In genomic region chr14:50658203-50658602, GRCh38 we compare ENCODE assay signal across 2 cellular contexts.
TF ChIP-seq lines count a peak whose summit lies in the region.

No MANE protein-coding gene starts in this region.

TF ChIP-seq in SK-N-SH treated with all-trans-retinoic acid at 6 μM for 48 hours, 23 proteins besides CTCF, POLR2A, EP300 and RAD21:
- TF ChIP-seq OSR1 (CRISPR knock-in tag; IDR thresholded peaks at IDR 0.05) (no peak), ZFP30 (CRISPR knock-in tag; IDR thresholded peaks at IDR 0.05) (no peak), GLIS3 (CRISPR knock-in tag; IDR thresholded peaks at IDR 0.05) (no peak), ESRRG (CRISPR knock-in tag; IDR thresholded peaks at IDR 0.05) (no peak), ZNF70 (CRISPR knock-in tag; IDR thresholded peaks at IDR 0.05) (no peak), ZNF565 (CRISPR knock-in tag; conservative IDR thresholded peaks at IDR 0.05; ENCODE audit: low read depth) (no peak), CSRNP3 (CRISPR knock-in tag; IDR thresholded peaks at IDR 0.05) (no peak), PPARA (CRISPR knock-in tag; IDR thresholded peaks at IDR 0.05; ENCODE audit: borderline replicate concordance) (no peak)
TF ChIP-seq in SK-N-SH treated with all-trans-retinoic acid at 6 μM for 48 hours: peak in this region for 0.

TF ChIP-seq in SK-N-SH, 30 proteins besides CTCF, POLR2A, EP300 and RAD21:
- TF ChIP-seq NRF1 (IDR thresholded peaks at IDR 0.05; ENCODE audit: low read depth, low read length), result no peak
- no peak for TF ChIP-seq MXI1 (IDR thresholded peaks at IDR 0.05; ENCODE audit: low read depth, low read length)
- no peak for TF ChIP-seq MEF2A (IDR thresholded peaks at IDR 0.05; ENCODE audit: borderline replicate concordance, low read depth)
- TF ChIP-seq FOXM1 (IDR thresholded peaks at IDR 0.05; ENCODE audit: low read depth), result no peak
- TF ChIP-seq FOSL2 (IDR thresholded peaks at IDR 0.05; ENCODE audit: borderline replicate concordance, low read depth), result no peak
- no peak for TF ChIP-seq YY1 (IDR thresholded peaks at IDR 0.05; ENCODE audit: low read depth)
- TF ChIP-seq GATA2 (CRISPR knock-in tag; IDR thresholded peaks at IDR 0.05), result no peak
- no peak for TF ChIP-seq REST (IDR thresholded peaks at IDR 0.05; ENCODE audit: low read depth, low read length)
- no peak for TF ChIP-seq RFX5 (IDR thresholded peaks at IDR 0.05; ENCODE audit: low read length)
- TF ChIP-seq TEAD4 (IDR thresholded peaks at IDR 0.05; ENCODE audit: borderline replicate concordance, insufficient read depth), result no peak
- TF ChIP-seq EZH2phosphoT487 (IDR thresholded peaks at IDR 0.05; ENCODE audit: borderline replicate concordance, low read depth), result no peak
- no peak for TF ChIP-seq TAF1 (IDR thresholded peaks at IDR 0.05; ENCODE audit: borderline replicate concordance, low read depth, low read length)
- no peak for TF ChIP-seq NFIC (IDR thresholded peaks at IDR 0.05; ENCODE audit: borderline replicate concordance)
- no peak for TF ChIP-seq ELF1 (IDR thresholded peaks at IDR 0.05)
- no peak for TF ChIP-seq SMC3 (IDR thresholded peaks at IDR 0.05; ENCODE audit: low read depth, low read length)
- no peak for TF ChIP-seq RCOR1 (IDR thresholded peaks at IDR 0.05; ENCODE audit: low read length)
- no peak for TF ChIP-seq CHD2 (IDR thresholded peaks at IDR 0.05; ENCODE audit: low read length, partially characterized antibody)
- TF ChIP-seq POLR2AphosphoS5 (IDR thresholded peaks at IDR 0.05; ENCODE audit: low read depth, low read length), result no peak
- no peak for TF ChIP-seq GABPA (IDR thresholded peaks at IDR 0.05; ENCODE audit: low read depth)
